ENCODE assay signal across 22 cellular contexts in genomic region chr3:132414841-132415240, GRCh38. TPM values are rescaled to one million over a fixed set of nuclear protein-coding genes. Genes with fewer than 3 reads are reported as not detected.
DNase-seq lines count a peak whose midpoint lies in the region; ATAC-seq, FAIRE-seq and TF ChIP-seq lines count a peak whose summit lies in the region.
"Had no signal": no experiment of that assay in that cellular context is flagged by ENCODE, and none has a peak within 500 bp of the region (broad histone marks: within the 10 kb centered on the region; RNA-seq: fewer than 3 reads in every experiment).

No MANE protein-coding gene starts in this region.

- H3K27me3 ChIP-seq in cardiac muscle cell, result no peaks in the 10 kb centered on the region
- no peaks in the 10 kb centered on the region for H3K27me3 ChIP-seq in heart left ventricle
- H3K27me3 ChIP-seq in endodermal cell (ENCODE audit: control insufficient read depth, insufficient read depth, low read length, poor library complexity, severe bottlenecking), result no peaks in the 10 kb centered on the region
- H3K27me3 ChIP-seq in small intestine (ENCODE audit: control insufficient read depth in 2 of 2, insufficient read depth in 2 of 2, low read length in 2 of 2), result no peaks in the 10 kb centered on the region
- H3K27me3 ChIP-seq: BLaER1 had no signal

- no peaks in the 10 kb centered on the region for H3K27me3 Mint-ChIP-seq in endodermal cell (ENCODE audit: insufficient read depth)

- POLR2A ChIA-PET in OCI-LY7 (lab: Charles Lee), result interaction anchor here (0.7 kb wide), 1 partner anchor 11 kb away, joined by 4 read pairs; no protein-coding TSS in a partner anchor

- DNase-seq in cardiac muscle cell (ENCODE audit: low read depth in 1 of 2, low spot score in 1 of 2) (peak in 1 of 2 donors; percentile 38), heart left ventricle (no peak), OCI-LY7 (ENCODE audit: low spot score) (no peak), endodermal cell (no peak), Ammon's horn (ENCODE audit: low spot score) (no peak), small intestine (no peak)
- DNase-seq: AML-193; CD4-positive, alpha-beta memory T cell; DMS153; DMS79; GDM1; GOT3; H7; HFFc6 had no signal

- H3K9me3 ChIP-seq in cardiac muscle cell (ENCODE audit: low read depth), result no peaks in the 10 kb centered on the region
- no peaks in the 10 kb centered on the region for H3K9me3 ChIP-seq in heart left ventricle
- H3K9me3 ChIP-seq in OCI-LY7 (ENCODE audit: low read length), result no peaks in the 10 kb centered on the region
- no peaks in the 10 kb centered on the region for H3K9me3 ChIP-seq in endodermal cell (ENCODE audit: control insufficient read depth, low read length)
- H3K9me3 ChIP-seq in small intestine (ENCODE audit: control insufficient read depth, low read depth), result no peaks in the 10 kb centered on the region
- H3K9me3 ChIP-seq: BLaER1 had no signal

- H3K9me2 ChIP-seq in OCI-LY7 (ENCODE audit: insufficient read depth, low read length), result no peaks in the 10 kb centered on the region

- H3K4me1 ChIP-seq in cardiac muscle cell (ENCODE audit: low read depth) (peaks cover 34% of the 10 kb centered on the region), heart left ventricle (peaks cover 0 to 25% (median 16%) of the 10 kb centered on the region in 12 donors), OCI-LY7 (ENCODE audit: insufficient read depth, low read length, poor library complexity, severe bottlenecking) (peaks cover 17% of the 10 kb centered on the region), endodermal cell (ENCODE audit: control insufficient read depth, insufficient read depth, low read length) (peaks cover 7% of the 10 kb centered on the region), small intestine (ENCODE audit: control insufficient read depth in 2 of 2, insufficient read depth in 1 of 2, low read depth in 1 of 2, low read length in 1 of 2) (peaks cover 2 to 4% of the 10 kb centered on the region in 2 donors)

- peaks cover 23% of the 10 kb centered on the region for H3K79me2 ChIP-seq in OCI-LY7 (ENCODE audit: insufficient read depth, low read depth, low read length)

- no TSS peak for BruUV-seq in OCI-LY7 (replicated peaks; lab: Mats Ljungman, UMichigan)

- intact Hi-C loops in heart left ventricle (cut with DNase I) (no loop called here), OCI-LY7 (cut with micrococcal nuclease; ENCODE audit: unreplicated experiment) (loop anchor here (5.0 to 10.0 kb wide), 2 partner anchors 212 to 1520 kb away; partner anchors contain the start of gene ATP2C1)

- H2AFZ ChIP-seq in OCI-LY7 (ENCODE audit: low read length), result peak overlapping the region; percentile 43; the same call in 1 of the 2 replicates

- TF ChIP-seq CTCF in cardiac muscle cell (IDR thresholded peaks at IDR 0.05; ENCODE audit: low read depth, low read length), result no peak
- TF ChIP-seq CTCF in heart left ventricle (IDR thresholded peaks at IDR 0.05), result no peak
- no peak for TF ChIP-seq CTCF in OCI-LY7 (conservative IDR thresholded peaks at IDR 0.05; ENCODE audit: low read length)
- no peak for TF ChIP-seq CTCF in endodermal cell (conservative IDR thresholded peaks at IDR 0.05)

- no peaks in the 10 kb centered on the region for H3K36me3 Mint-ChIP-seq in endodermal cell (ENCODE audit: low read depth)
- H3K36me3 Mint-ChIP-seq: CD14-positive monocyte, IgD-negative memory B cell had no signal

- H3K4me3 ChIP-seq in cardiac muscle cell (no peak overlapping the region), heart left ventricle (no peak overlapping the region), OCI-LY7 (ENCODE audit: low read depth, low read length, poor library complexity, severe bottlenecking) (no peak overlapping the region), endodermal cell (ENCODE audit: low read length) (peak overlapping the region; percentile 100), small intestine (ENCODE audit: low read depth in 1 of 2, low read length in 2 of 2) (no peak overlapping the region)
- H3K4me3 ChIP-seq: BLaER1 had no signal

- FAIRE-seq in small intestine (lab: Jason Lieb, UNC), result no peak
- FAIRE-seq: GM12892, GM18507 had no signal

- H3K4me3 Mint-ChIP-seq in endodermal cell, result no peak overlapping the region
- H3K4me3 Mint-ChIP-seq: CD14-positive monocyte, HFFc6 had no signal

- H4K20me1 ChIP-seq in OCI-LY7 (ENCODE audit: insufficient read depth, low read length), result no peaks in the 10 kb centered on the region
- H4K20me1 ChIP-seq: BLaER1 had no signal

- CTCF ChIA-PET in OCI-LY7 (lab: Charles Lee; ENCODE audit: unreplicated experiment), result no interaction called here

- H3K9ac ChIP-seq in endodermal cell (ENCODE audit: extremely low read depth, low read length, poor library complexity, severe bottlenecking), result peak overlapping the region; percentile 1
- H3K9ac ChIP-seq: BLaER1 had no signal

- WGBS in heart left ventricle, 4 donors, result 57 to 70% (median 63%) methylated on average over 1 of the region's 1 CpG
- WGBS in endodermal cell (ENCODE audit: insufficient coverage in 1 of 2, insufficient read length in 1 of 2), 2 experiments, result 70% methylated on average over 1 of the region's 1 CpG; no CpG with 5 or more reads in 1 of the 2 experiments
- WGBS in small intestine, 3 donors, result 79 to 87% (median 85%) methylated on average over 1 of the region's 1 CpG

- no peaks in the 10 kb centered on the region for H3K36me3 ChIP-seq in cardiac muscle cell
- no peaks in the 10 kb centered on the region for H3K36me3 ChIP-seq in heart left ventricle
- 0 out of 2 replicates have a peak, but pooled peaks cover 2% of the 10 kb centered on the region for H3K36me3 ChIP-seq in OCI-LY7 (ENCODE audit: insufficient read depth, low read length)
- H3K36me3 ChIP-seq in endodermal cell (ENCODE audit: control insufficient read depth, insufficient read depth, low read length), result no peaks in the 10 kb centered on the region
- no peaks in the 10 kb centered on the region for H3K36me3 ChIP-seq in small intestine (ENCODE audit: control insufficient read depth in 2 of 2, insufficient read depth in 2 of 2, low read length in 2 of 2)
- H3K36me3 ChIP-seq: BLaER1 had no signal

- H3K27ac ChIP-seq in cardiac muscle cell, result peak overlapping the region; percentile 94
- no peak overlapping the region for H3K27ac ChIP-seq in heart left ventricle
- H3K27ac ChIP-seq in OCI-LY7 (ENCODE audit: low read depth, low read length, poor library complexity, severe bottlenecking), result no peak overlapping the region
- H3K27ac ChIP-seq in endodermal cell (ENCODE audit: low read depth, low read length), result no peak overlapping the region
- no peak overlapping the region for H3K27ac ChIP-seq in small intestine (ENCODE audit: low read depth in 1 of 2, low read length in 1 of 2)
- H3K27ac ChIP-seq: BLaER1, HL-60 had no signal

- ATAC-seq in heart left ventricle (no peak), GM18861 (IDR thresholded peaks at IDR 0.05; ENCODE audit: unreplicated experiment) (no peak)
- ATAC-seq: HCT116 had no signal

- no peak overlapping the region for H3K4me2 ChIP-seq in OCI-LY7 (ENCODE audit: low read length)
- H3K4me2 ChIP-seq: BLaER1 had no signal

- no peak for TF ChIP-seq POLR2A in heart left ventricle (IDR thresholded peaks at IDR 0.05)

- peaks cover 39% of the 10 kb centered on the region for H3K4me1 Mint-ChIP-seq in endodermal cell

- H3K27ac Mint-ChIP-seq in endodermal cell, result no peak overlapping the region
- H3K27ac Mint-ChIP-seq: CD14-positive monocyte, HFFc6 had no signal

- no peaks in the 10 kb centered on the region for H3K9me3 Mint-ChIP-seq in endodermal cell
- H3K9me3 Mint-ChIP-seq: HFFc6, IgD-negative memory B cell had no signal

RNA-seq across cellular contexts. Expression of gene DNAJC13, which starts 2.5 kb away (rescaled TPM):
- total RNA-seq in cardiac muscle cell, result 25.5 and 34.6 TPM in 2 replicates
- polyA plus RNA-seq in cardiac muscle cell, result 14.3 and 15.9 TPM in 2 replicates
- 10 to 100 TPM; 21.3 to 45.1 (median 38.0) TPM for total RNA-seq in heart left ventricle
- polyA plus RNA-seq in heart left ventricle, result 10 to 100 TPM in 1 of 2 donors, 1 to 10 TPM in 1; 6.6 to 12.4 TPM
- total RNA-seq in OCI-LY7 (2014; rRNA removed; shearing (Covaris generic)), result 22.8 and 30.7 TPM in 2 replicates
- 42.7 and 46.1 TPM in 2 replicates for total RNA-seq in OCI-LY7 (2022)
- 10 to 100 TPM; 39.4 to 40.5 TPM for total RNA-seq in endodermal cell
- 24.0 TPM for polyA plus RNA-seq in endodermal cell (2013, experiment 1 of 2)
- 26.3 TPM for polyA plus RNA-seq in endodermal cell (2013, experiment 2 of 2)
- 10 to 100 TPM; 10.1 to 16.5 (median 11.9) TPM for polyA plus RNA-seq in small intestine
